ENCODE assay signal across 8 cellular contexts in the genomic region with DNA sequence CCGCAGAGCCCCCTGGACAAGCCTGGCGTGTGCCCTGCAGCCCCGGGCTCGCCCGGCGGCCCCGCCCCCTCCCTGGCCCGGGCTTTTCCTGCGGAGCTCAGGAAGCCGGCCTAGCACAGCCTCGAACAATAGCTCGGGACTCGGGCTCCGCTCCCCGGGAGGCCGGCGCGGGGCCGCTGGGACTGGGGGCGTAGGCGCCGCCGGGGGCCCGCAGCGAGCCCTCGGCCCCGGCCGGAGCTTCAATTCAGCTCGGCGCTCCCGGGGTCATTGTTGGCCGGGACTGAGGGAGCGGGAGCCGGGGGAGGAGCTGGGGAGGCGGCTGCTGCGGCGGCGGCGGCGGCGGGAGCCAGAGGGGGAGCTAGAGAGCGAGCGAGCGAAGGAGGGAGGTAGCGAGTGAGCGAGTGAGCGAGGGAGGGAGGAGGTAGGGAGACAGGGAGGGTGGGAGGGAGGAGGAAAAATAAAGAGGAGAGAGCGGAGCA. TPM values are rescaled to one million over a fixed set of nuclear protein-coding genes. Genes with fewer than 3 reads are reported as not detected.
DNase-seq lines count a peak whose midpoint lies in the region; ATAC-seq and TF ChIP-seq lines count a peak whose summit lies in the region.

No MANE protein-coding gene starts in this region.

- WGBS in endodermal cell (ENCODE audit: insufficient coverage in 1 of 2, insufficient read length in 1 of 2), 2 experiments = 0 to 1% methylated on average over 21 to 48 of the region's 48 CpGs

- peak overlapping the region; percentile 86 for H3K4me3 ChIP-seq in endodermal cell (ENCODE audit: low read length)

- DNase-seq in AG09319 (ENCODE audit: extremely low read depth, low read depth) (peak; percentile 30), NCI-H748 treated with DMSO at 0.1 percent for 48 hours (lab: John Stamatoyannopoulos, UW) (peak; percentile 54), endodermal cell (peak; percentile 97), mesenteric fat pad (ENCODE audit: low spot score) (peak; percentile 93)
- peak; percentile 33 for DNase-seq in activated CD8-positive, alpha-beta memory T cell treated with anti-CD3 and anti-CD28 coated beads, Interleukin-2, amount 50 U/mL, for 24 hours (ENCODE audit: extremely low read depth)
- DNase-seq in stimulated activated CD8-positive, alpha-beta memory T cell treated with anti-CD3 and anti-CD28 coated beads, Interleukin-12 subunit alpha, Interleukin-12 subunit beta, amount 100 ng/mL, for 24 hours (ENCODE audit: extremely low read depth) = peak; percentile 31

- H3K27ac ChIP-seq in endodermal cell (ENCODE audit: low read depth, low read length) = peak overlapping the region; percentile 97

- H3K9me3 Mint-ChIP-seq in endodermal cell = no peaks in the 10 kb centered on the region

- H3K36me3 ChIP-seq in endodermal cell (ENCODE audit: control insufficient read depth, insufficient read depth, low read length) = no peaks in the 10 kb centered on the region

- peaks cover 11% of the 10 kb centered on the region for H3K4me1 Mint-ChIP-seq in endodermal cell

- H3K36me3 Mint-ChIP-seq in endodermal cell (ENCODE audit: low read depth) = no peaks in the 10 kb centered on the region

- H3K9me3 ChIP-seq in endodermal cell (ENCODE audit: control insufficient read depth, low read length) = no peaks in the 10 kb centered on the region

- peaks cover 43% of the 10 kb centered on the region for H3K27me3 Mint-ChIP-seq in endodermal cell (ENCODE audit: insufficient read depth)

- H3K9ac ChIP-seq in endodermal cell (ENCODE audit: extremely low read depth, low read length, poor library complexity, severe bottlenecking) = peak overlapping the region; percentile 60

- peak overlapping the region; percentile 75 for H3K4me3 Mint-ChIP-seq in endodermal cell

- ATAC-seq in GM19395 (IDR thresholded peaks at IDR 0.05; ENCODE audit: unreplicated experiment) (peak; percentile 91), HG03571 (IDR thresholded peaks at IDR 0.05; ENCODE audit: unreplicated experiment) (peak; percentile 89)

- no peaks in the 10 kb centered on the region for H3K4me1 ChIP-seq in endodermal cell (ENCODE audit: control insufficient read depth, insufficient read depth, low read length)

- H3K27ac Mint-ChIP-seq in endodermal cell = no peak overlapping the region

- H3K27me3 ChIP-seq in endodermal cell (ENCODE audit: control insufficient read depth, insufficient read depth, low read length, poor library complexity, severe bottlenecking) = peaks cover 67% of the 10 kb centered on the region

- TF ChIP-seq CTCF in AG09319 (IDR thresholded peaks at IDR 0.05; ENCODE audit: low read depth, low read length) = peak; percentile 49
- TF ChIP-seq CTCF in endodermal cell (conservative IDR thresholded peaks at IDR 0.05) = peak; percentile 81

RNA-seq across cellular contexts. Expression of a gene that starts 0.2 kb away (rescaled TPM):
- total RNA-seq in endodermal cell = 10 to 100 TPM; 17.2 to 18.4 TPM
- polyA plus RNA-seq in endodermal cell (2013, experiment 1 of 2) = 24.4 TPM
- polyA plus RNA-seq in endodermal cell (2013, experiment 2 of 2) = 28.6 TPM
- total RNA-seq in mesenteric fat pad = 103 TPM

RNA-seq across cellular contexts. Expression of a gene that starts 41.0 kb away (rescaled TPM):
- total RNA-seq in endodermal cell = not detected
- not detected for polyA plus RNA-seq in endodermal cell (2013, experiment 1 of 2)
- not detected for polyA plus RNA-seq in endodermal cell (2013, experiment 2 of 2)
- not detected for total RNA-seq in mesenteric fat pad

Comparison
In these comparisons a context has a peak if more than half of its experiments do, and no peak if none do; other contexts are left out.
1. Peak in every context shown above with its lines: DNase-seq, ATAC-seq, H3K4me3 ChIP-seq and H3K27ac ChIP-seq.
2. DNase-seq: peak in every context shown above with its lines; median percentile 97 in endodermal cell; 93 in mesenteric fat pad; 54 in NCI-H748 treated with DMSO at 0.1 percent for 48 hours; 33 in activated CD8-positive, alpha-beta memory T cell treated with anti-CD3 and anti-CD28 coated beads, Interleukin-2, amount 50 U/mL, for 24 hours; 31 in stimulated activated CD8-positive, alpha-beta memory T cell treated with anti-CD3 and anti-CD28 coated beads, Interleukin-12 subunit alpha, Interleukin-12 subunit beta, amount 100 ng/mL, for 24 hours; 30 in AG09319.